In genomic region chr17:4232168-4232813, GRCh38 we compare ENCODE assay signal across 10 cellular contexts. TPM values are rescaled to one million over a fixed set of nuclear protein-coding genes. Genes with fewer than 3 reads are reported as not detected.
DNase-seq lines count a peak whose midpoint lies in the region; ATAC-seq and TF ChIP-seq lines count a peak whose summit lies in the region.
"Had no signal": no experiment of that assay in that cellular context is flagged by ENCODE, and none has a peak within 500 bp of the region (broad histone marks: within the 10 kb centered on the region; RNA-seq: fewer than 3 reads in every experiment).

No MANE protein-coding gene starts in this region.

- in situ Hi-C loops in brain microvascular endothelial cell (cut with HindIII; ENCODE audit: low pct_ligation_motif_present, low sequenced_read_pairs): no loop called here

- no peak for TF ChIP-seq CTCF in brain microvascular endothelial cell (IDR thresholded peaks at IDR 0.05; ENCODE audit: low read depth, low read length, missing control alignments)
- TF ChIP-seq CTCF in nephron progenitor cell (IDR thresholded peaks at IDR 0.05): no peak
- TF ChIP-seq CTCF in ovary (IDR thresholded peaks at IDR 0.05): no peak

- H3K36me3 Mint-ChIP-seq in naive thymus-derived CD8-positive, alpha-beta T cell: peaks cover 0 to 76% (median 17%) of the 10 kb centered on the region in 3 donors
- H3K36me3 Mint-ChIP-seq in nephron progenitor cell (ENCODE audit: low read depth): peaks cover 49% of the 10 kb centered on the region

- no peaks in the 10 kb centered on the region for H3K9me3 Mint-ChIP-seq in naive thymus-derived CD8-positive, alpha-beta T cell
- no peaks in the 10 kb centered on the region for H3K9me3 Mint-ChIP-seq in nephron progenitor cell

- H3K27ac ChIP-seq in brain microvascular endothelial cell (peak overlapping the region; percentile 80), ovary (no peak overlapping the region)
- H3K27ac ChIP-seq: HL-60 had no signal

- 46 to 70% (median 50%) methylated on average over 4 of the region's 4 CpGs for WGBS in ovary, 3 donors

- peak overlapping the region in 3 of 10 donors; percentile 27 to 31 (median 31) for H3K4me3 Mint-ChIP-seq in naive thymus-derived CD8-positive, alpha-beta T cell
- H3K4me3 Mint-ChIP-seq in nephron progenitor cell: no peak overlapping the region

- peaks cover 4 to 31% (median 18%) of the 10 kb centered on the region in 4 donors for H3K4me1 Mint-ChIP-seq in naive thymus-derived CD8-positive, alpha-beta T cell
- H3K4me1 Mint-ChIP-seq in nephron progenitor cell: peaks cover 3% of the 10 kb centered on the region

- no peak for TF ChIP-seq EP300 in ovary (IDR thresholded peaks at IDR 0.05)

- no peaks in the 10 kb centered on the region for H3K27me3 ChIP-seq in brain microvascular endothelial cell (replicated peaks)
- H3K27me3 ChIP-seq in ovary: no peaks in the 10 kb centered on the region

- H3K9me3 ChIP-seq in ovary: no peaks in the 10 kb centered on the region

- H3K4me1 ChIP-seq in ovary (ENCODE audit: insufficient read depth): peaks cover 7% of the 10 kb centered on the region

- DNase-seq in DMS79 (lab: John Stamatoyannopoulos, UW): peak; percentile 82
- DNase-seq in MV-4-11 (lab: John Stamatoyannopoulos, UW): peak; percentile 13
- DNase-seq in brain microvascular endothelial cell: peak; percentile 71
- peak in 2 of 10 donors; percentile 8 to 13 for DNase-seq in naive thymus-derived CD8-positive, alpha-beta T cell
- no peak for DNase-seq in nephron progenitor cell
- no peak for DNase-seq in cerebellum (ENCODE audit: low spot score)
- no peak for DNase-seq in ovary
- no peak for DNase-seq in DMS153 treated with DMSO at 0.1 percent for 48 hours (lab: John Stamatoyannopoulos, UW; ENCODE audit: unreplicated experiment)
- DNase-seq: NCI-H524 treated with DMSO at 0.1 percent for 48 hours had no signal

- peak; percentile 38 to 44 for ATAC-seq in naive thymus-derived CD8-positive, alpha-beta T cell

- no peak for TF ChIP-seq POLR2A in ovary (IDR thresholded peaks at IDR 0.05)

- H3K27ac Mint-ChIP-seq in naive thymus-derived CD8-positive, alpha-beta T cell: peak overlapping the region; percentile 48 to 87 (median 76)
- H3K27ac Mint-ChIP-seq in nephron progenitor cell: no peak overlapping the region

- no peaks in the 10 kb centered on the region for H3K27me3 Mint-ChIP-seq in naive thymus-derived CD8-positive, alpha-beta T cell
- H3K27me3 Mint-ChIP-seq in nephron progenitor cell (ENCODE audit: low read depth, poor library complexity): no peaks in the 10 kb centered on the region

- intact Hi-C loops in ovary (cut with DNase I): no loop called here

- peaks cover 17% of the 10 kb centered on the region for H3K36me3 ChIP-seq in brain microvascular endothelial cell (replicated peaks)
- H3K36me3 ChIP-seq in ovary: no peaks in the 10 kb centered on the region

- POLR2A ChIA-PET in naive thymus-derived CD8-positive, alpha-beta T cell (lab: Charles Lee): no interaction called here

- no peak overlapping the region for H3K4me3 ChIP-seq in brain microvascular endothelial cell (ENCODE audit: low read depth, low read length)
- no peak overlapping the region for H3K4me3 ChIP-seq in ovary

RNA-seq across cellular contexts. Expression of gene ANKFY1, which starts 31.5 kb away (rescaled TPM):
- total RNA-seq in naive thymus-derived CD8-positive, alpha-beta T cell: 10 to 100 TPM; 65.0 to 68.9 TPM
- 10 to 100 TPM in 1 of 3 donors, 1 to 10 TPM in 2; 9.9 to 13.7 (median 10.0) TPM for polyA plus RNA-seq in naive thymus-derived CD8-positive, alpha-beta T cell
- 70.9 TPM for total RNA-seq in cerebellum
- total RNA-seq in ovary: 10 to 100 TPM; 28.4 to 65.1 (median 47.4) TPM
- 10 to 100 TPM; 13.7 to 34.8 TPM for polyA plus RNA-seq in ovary

Comparison
In these comparisons a context has a peak if more than half of its experiments do, and no peak if none do; other contexts are left out.
1. DNase-seq: peak in DMS79 (single experiment), MV-4-11 (single experiment) and brain microvascular endothelial cell (single experiment); none in nephron progenitor cell (single experiment), cerebellum (single experiment), ovary (0 of 5) and DMS153 treated with DMSO at 0.1 percent for 48 hours (single experiment).